In genomic region chr4:56261027-56261426, GRCh38 we compare ENCODE assay signal across 12 cellular contexts.
DNase-seq lines count a peak whose midpoint lies in the region; ATAC-seq and TF ChIP-seq lines count a peak whose summit lies in the region.
"Had no signal": no experiment of that assay in that cellular context is flagged by ENCODE, and none has a peak within 500 bp of the region (broad histone marks: within the 10 kb centered on the region; RNA-seq: fewer than 3 reads in every experiment).

No MANE protein-coding gene starts in this region.

- H3K4me2 ChIP-seq in osteoblast (ENCODE audit: insufficient read depth, low read length), result no peak overlapping the region

- no peaks in the 10 kb centered on the region for H3K79me2 ChIP-seq in osteoblast (ENCODE audit: insufficient read depth, low read length)

- TF ChIP-seq CTCF in osteoblast (IDR thresholded peaks at IDR 0.05; ENCODE audit: extremely low read depth, low read depth, low read length), result no peak

- no peak overlapping the region for H3K4me3 ChIP-seq in osteoblast (ENCODE audit: insufficient read depth, low read length)
- H3K4me3 ChIP-seq: gastrocnemius medialis, K562 had no signal

- no peak overlapping the region for H2AFZ ChIP-seq in osteoblast (ENCODE audit: low read length)

- peaks cover 4% of the 10 kb centered on the region for H3K9me3 Mint-ChIP-seq in natural killer cell treated with Interleukin-12 subunit alpha and Interleukin-12 subunit beta and Interleukin-15 and Interleukin-18, amount 100 ng/mL, for 72 hours

- H4K20me1 ChIP-seq in osteoblast (ENCODE audit: insufficient read depth, low read length), result no peaks in the 10 kb centered on the region

- H3K4me1 Mint-ChIP-seq in natural killer cell treated with Interleukin-12 subunit alpha and Interleukin-12 subunit beta and Interleukin-15 and Interleukin-18, amount 100 ng/mL, for 72 hours (ENCODE audit: low read depth in 2 of 2), result peaks cover 7 to 14% of the 10 kb centered on the region in 2 donors

- H3K27me3 Mint-ChIP-seq in natural killer cell treated with Interleukin-12 subunit alpha and Interleukin-12 subunit beta and Interleukin-15 and Interleukin-18, amount 100 ng/mL, for 72 hours, result peaks cover 4 to 7% of the 10 kb centered on the region in 2 donors

- H3K27me3 ChIP-seq in osteoblast (ENCODE audit: insufficient read depth, low read length), result no peaks in the 10 kb centered on the region
- H3K27me3 ChIP-seq: gastrocnemius medialis had no signal

- peaks cover 7% of the 10 kb centered on the region for H3K36me3 Mint-ChIP-seq in natural killer cell treated with Interleukin-12 subunit alpha and Interleukin-12 subunit beta and Interleukin-15 and Interleukin-18, amount 100 ng/mL, for 72 hours

- no peaks in the 10 kb centered on the region for H3K36me3 ChIP-seq in osteoblast (ENCODE audit: insufficient read depth, low read length)
- H3K36me3 ChIP-seq: gastrocnemius medialis had no signal

- H3K4me1 ChIP-seq in osteoblast (ENCODE audit: insufficient read depth, low read length), result no peaks in the 10 kb centered on the region
- H3K4me1 ChIP-seq: gastrocnemius medialis had no signal

- peak; percentile 16 for DNase-seq in activated gamma-delta T cell treated with anti-CD3 and anti-CD28 coated beads, Interleukin-2, amount 50 U/mL, for 16 hours (ENCODE audit: low read depth)
- DNase-seq in activated gamma-delta T cell treated with Interleukin-2 at 50 U/mL for 16 hours (no peak), NCI-H1694 (lab: John Stamatoyannopoulos, UW) (no peak), osteoblast (ENCODE audit: insufficient read length, low spot score, missing footprints) (no peak), kidney glomerular epithelial cell (lab: John Stamatoyannopoulos, UW) (no peak), 8988T (no peak)
- peak; percentile 75 for DNase-seq in activated CD8-positive, alpha-beta memory T cell treated with anti-CD3 and anti-CD28 coated beads for 24 hours
- no peak for DNase-seq in natural killer cell treated with Interleukin-12 subunit alpha and Interleukin-12 subunit beta and Interleukin-15 and Interleukin-18, amount 100 ng/mL, for 72 hours (ENCODE audit: low spot score)
- DNase-seq: gastrocnemius medialis, H9, NCI-H82 had no signal

- no peaks in the 10 kb centered on the region for H3K9me3 ChIP-seq in osteoblast (ENCODE audit: low read depth, low read length)
- H3K9me3 ChIP-seq: gastrocnemius medialis had no signal

- no peak overlapping the region for H3K27ac ChIP-seq in osteoblast (ENCODE audit: low read depth, low read length)
- H3K27ac ChIP-seq: gastrocnemius medialis had no signal

- no peak overlapping the region for H3K27ac Mint-ChIP-seq in natural killer cell treated with Interleukin-12 subunit alpha and Interleukin-12 subunit beta and Interleukin-15 and Interleukin-18, amount 100 ng/mL, for 72 hours
- H3K27ac Mint-ChIP-seq: H9 had no signal

- no peak overlapping the region for H3K4me3 Mint-ChIP-seq in natural killer cell treated with Interleukin-12 subunit alpha and Interleukin-12 subunit beta and Interleukin-15 and Interleukin-18, amount 100 ng/mL, for 72 hours
- H3K4me3 Mint-ChIP-seq: H9 had no signal

- peak; percentile 60 to 61 for ATAC-seq in natural killer cell treated with Interleukin-12 subunit alpha and Interleukin-12 subunit beta and Interleukin-15 and Interleukin-18, amount 100 ng/mL, for 72 hours
- ATAC-seq: gastrocnemius medialis, K562 had no signal

Comparison
In these comparisons a context has a peak if more than half of its experiments do, and no peak if none do; other contexts are left out.
1. DNase-seq: peak in activated gamma-delta T cell treated with anti-CD3 and anti-CD28 coated beads, Interleukin-2, amount 50 U/mL, for 16 hours (single experiment) and activated CD8-positive, alpha-beta memory T cell treated with anti-CD3 and anti-CD28 coated beads for 24 hours (single experiment); none in activated gamma-delta T cell treated with Interleukin-2 at 50 U/mL for 16 hours (single experiment), natural killer cell treated with Interleukin-12 subunit alpha and Interleukin-12 subunit beta and Interleukin-15 and Interleukin-18, amount 100 ng/mL, for 72 hours (single experiment), NCI-H1694 (single experiment), osteoblast (single experiment), kidney glomerular epithelial cell (single experiment) and 8988T (single experiment).